ENCODE assay signal across 22 cellular contexts in genomic region chr2:178683877-178684276, GRCh38.
"Had no signal": no experiment of that assay in that cellular context is flagged by ENCODE, and none has a peak within 500 bp of the region (broad histone marks: within the 10 kb centered on the region; RNA-seq: fewer than 3 reads in every experiment).

No MANE protein-coding gene starts in this region.

- H3K4me1 Mint-ChIP-seq: mesothelial cell of epicardium had no signal

- DNase-seq: dermis blood vessel endothelial cell; dorsolateral prefrontal cortex; effector CD4-positive, alpha-beta T cell; effector memory CD4-positive, alpha-beta T cell; foreskin keratinocyte; heart left ventricle; hippocampal formation; left cardiac atrium; left lung; left ventricle myocardium superior; lower lobe of right lung; mesenchymal stem cell; mucosa of descending colon had no signal

- H3K27ac Mint-ChIP-seq: mesothelial cell of epicardium had no signal

- H3K27me3 ChIP-seq: dorsolateral prefrontal cortex, esophagus muscularis mucosa, gastroesophageal sphincter, heart left ventricle, left lung had no signal

- H3K27ac ChIP-seq: coronary artery, dorsolateral prefrontal cortex, esophagus muscularis mucosa, foreskin keratinocyte, gastroesophageal sphincter, heart left ventricle, left lung, lower lobe of right lung had no signal

- H3K4me3 ChIP-seq: coronary artery, dorsolateral prefrontal cortex, esophagus muscularis mucosa, gastroesophageal sphincter, heart left ventricle, left lung, lower lobe of right lung, mucosa of descending colon had no signal

- H3K4me1 ChIP-seq: esophagus muscularis mucosa, foreskin keratinocyte, gastroesophageal sphincter, heart left ventricle, left lung, lower lobe of right lung had no signal

- H3K4me3 Mint-ChIP-seq: mesothelial cell of epicardium had no signal

- ATAC-seq: foreskin keratinocyte, gastroesophageal sphincter, heart left ventricle, left cardiac atrium, left lung, left ventricle myocardium superior, lower lobe of right lung, mucosa of descending colon had no signal

- FAIRE-seq: colon, endothelial cell of umbilical vein, frontal cortex, islet of Langerhans, keratinocyte had no signal

- H3K9me3 ChIP-seq: esophagus muscularis mucosa, gastroesophageal sphincter, heart left ventricle, left lung, lower lobe of right lung, mucosa of descending colon had no signal

- H3K36me3 ChIP-seq: gastroesophageal sphincter, left lung, lower lobe of right lung had no signal

- H3K36me3 Mint-ChIP-seq: mesothelial cell of epicardium had no signal
